Comparison of ENCODE assay signal across 8 cellular contexts in the genomic region with DNA sequence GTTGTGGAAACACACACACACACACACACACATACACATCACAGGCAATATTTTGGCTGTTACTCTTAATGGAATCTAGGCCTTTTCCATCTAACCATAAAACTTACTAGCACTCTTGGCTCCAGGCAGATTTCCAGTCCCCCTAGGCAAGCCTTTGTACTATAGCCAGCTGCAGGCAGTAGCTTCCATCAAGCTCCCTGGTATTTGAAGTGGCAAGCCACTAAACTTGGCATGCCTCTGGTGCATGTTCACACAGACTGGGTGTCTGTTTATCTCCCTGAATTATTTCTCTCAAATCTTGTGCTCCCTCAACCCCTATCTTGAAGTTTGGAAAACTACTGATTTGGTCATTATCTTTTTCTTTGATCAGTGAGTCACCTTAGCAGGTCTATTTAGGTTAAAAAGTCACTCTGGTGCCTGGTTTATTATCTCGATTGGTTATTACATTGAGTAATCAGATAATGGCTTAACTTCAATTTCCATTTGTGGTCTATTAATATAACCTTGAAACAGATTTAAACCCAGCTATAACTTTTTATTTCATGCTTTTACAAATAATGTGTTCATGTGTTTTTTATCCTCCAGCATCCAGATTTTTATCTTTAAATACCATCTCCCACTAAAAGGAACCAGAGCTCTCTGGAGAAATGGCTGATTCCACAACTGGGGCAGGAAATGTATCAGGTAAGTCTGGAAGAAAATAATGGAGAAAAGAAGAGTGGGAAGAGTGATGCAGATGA. TPM values are rescaled to one million over a fixed set of nuclear protein-coding genes. Genes with fewer than 3 reads are reported as not detected.
DNase-seq lines count a peak whose midpoint lies in the region; ATAC-seq and TF ChIP-seq lines count a peak whose summit lies in the region.

No MANE protein-coding gene starts in this region.

- in situ Hi-C loops in ACHN (cut with HindIII; ENCODE audit: low pct_ligation_motif_present, low pct_unique_long_range_greater_than_20kb, low sequenced_read_pairs): no loop called here

- H3K27ac ChIP-seq in DND-41 (ENCODE audit: low read length): no peak overlapping the region

- DNase-seq in ACHN (peak; percentile 11), DND-41 (peak; percentile 53), RPMI7951 (ENCODE audit: low read depth) (peak; percentile 85), glomerular visceral epithelial cell (ENCODE audit: extremely low spot score) (peak; percentile 17), NK-92 (lab: John Stamatoyannopoulos, UW; ENCODE audit: unreplicated experiment) (no peak)

- no peak overlapping the region for H2AFZ ChIP-seq in DND-41 (ENCODE audit: low read depth, low read length)

- peaks cover 22% of the 10 kb centered on the region for H3K36me3 ChIP-seq in DND-41 (ENCODE audit: insufficient read depth, low read length)

- H3K4me1 ChIP-seq in DND-41 (ENCODE audit: insufficient read depth, low read length): peaks cover 34% of the 10 kb centered on the region

- H4K20me1 ChIP-seq in DND-41 (ENCODE audit: insufficient read depth, low read length): peaks cover 18% of the 10 kb centered on the region

- no peak overlapping the region; a peak in 2 of 4 replicates for H3K4me3 ChIP-seq in DND-41 (ENCODE audit: low read depth in 1 of 2, low read length in 2 of 2)

- H3K27me3 ChIP-seq in DND-41 (ENCODE audit: insufficient read depth, low read length, poor library complexity): no peaks in the 10 kb centered on the region

- H3K9me3 ChIP-seq in DND-41 (ENCODE audit: insufficient read depth, low read length, severe bottlenecking): no peaks in the 10 kb centered on the region

- no peak for TF ChIP-seq CTCF in DND-41 (IDR thresholded peaks at IDR 0.05; ENCODE audit: borderline replicate concordance, extremely low read depth, low read length, poor library complexity, severe bottlenecking)

- H3K4me2 ChIP-seq in DND-41 (ENCODE audit: insufficient read depth, low read length): peak overlapping the region; percentile 92

- H3K9ac ChIP-seq in DND-41 (ENCODE audit: low read depth, low read length): peak overlapping the region; percentile 94; the same call in 1 of the 2 replicates

- H3K79me2 ChIP-seq in DND-41 (ENCODE audit: insufficient read depth, low read length): peaks cover 34% of the 10 kb centered on the region

- ATAC-seq in DND-41 (ENCODE audit: insufficient read depth, low read depth): no peak
- no peak for ATAC-seq in HG02642 (IDR thresholded peaks at IDR 0.05; ENCODE audit: poor library complexity, unreplicated experiment)
- ATAC-seq in HG02840 (IDR thresholded peaks at IDR 0.05; ENCODE audit: low FRiP score, unreplicated experiment): no peak
- no peak for ATAC-seq in GM18867 (IDR thresholded peaks at IDR 0.05; ENCODE audit: unreplicated experiment)

RNA-seq across cellular contexts. Expression of a gene that starts 2.7 kb away (rescaled TPM):
- 22.0 and 22.6 TPM in 2 replicates for total RNA-seq in RPMI7951 (2014; rRNA removed; shearing (Covaris generic))

RNA-seq across cellular contexts. Expression of a gene that starts 54.4 kb away (rescaled TPM):
- total RNA-seq in RPMI7951 (2014; rRNA removed; shearing (Covaris generic)): 16.3 and 18.5 TPM in 2 replicates
